ENCODE assay signal across 6 cellular contexts in genomic region chr1:246850640-246851039, GRCh38.
DNase-seq lines count a peak whose midpoint lies in the region; ATAC-seq, FAIRE-seq and TF ChIP-seq lines count a peak whose summit lies in the region.
"Not testable (repeated sequence)": the region's sequence is repeated elsewhere in the genome, so short reads cannot be mapped to it uniquely, and the experiment has no call there.

No MANE protein-coding gene starts in this region.

- ATAC-seq in K562: not testable (repeated sequence)
- peak; percentile 62 to 94 (median 86) for ATAC-seq in heart right ventricle
- ATAC-seq in left lobe of liver: peak; percentile 37
- ATAC-seq in gastrocnemius medialis: peak; percentile 64 to 76

- H3K27ac ChIP-seq in K562 (ENCODE audit: extremely low read depth, low read depth, low read length): not testable (repeated sequence)
- H3K27ac ChIP-seq in endothelial cell of umbilical vein (ENCODE audit: insufficient read depth, low read depth, low read length): peak overlapping the region; percentile 89
- H3K27ac ChIP-seq in heart right ventricle: peak overlapping the region in 8 of 10 donors; percentile 32 to 74 (median 66)
- H3K27ac ChIP-seq in gastrocnemius medialis: peak overlapping the region in 3 of 4 donors; percentile 58 to 66 (median 58)

- CTCF ChIA-PET in K562 (lab: Yijun Ruan, JAX; ENCODE audit: low intra/inter-chr PET ratio) (interaction anchor here (0.6 kb wide), 1 partner anchor 50 kb away, joined by 3 read pairs; no protein-coding TSS in a partner anchor), endothelial cell of umbilical vein (lab: Charles Lee) (interaction anchor here (1.3 kb wide), 1 partner anchor 33 kb away, joined by 3 read pairs; no protein-coding TSS in a partner anchor)

- POLR2A ChIA-PET in K562 (lab: Yijun Ruan, JAX); endothelial cell of umbilical vein (lab: Charles Lee): not testable (repeated sequence)

- FAIRE-seq in GM19239 (lab: Jason Lieb, UNC) (peak; percentile 64), K562 (lab: Jason Lieb, UNC) (peak; percentile 67), endothelial cell of umbilical vein (lab: Jason Lieb, UNC) (peak; percentile 82)

- intact Hi-C loops in K562 (cut with micrococcal nuclease); endothelial cell of umbilical vein (cut with micrococcal nuclease); heart right ventricle (cut with DNase I); gastrocnemius medialis (cut with DNase I; ENCODE audit: low total_unique reads): not testable (repeated sequence)

- dilution Hi-C loops in endothelial cell of umbilical vein (cut with MboI; ENCODE audit: extremely low pct_ligation_motif_present, low sequenced_read_pairs): not testable (repeated sequence)

- not testable (repeated sequence) for H3K4me1 ChIP-seq in K562 (replicated peaks in 1 of 2; ENCODE audit: control insufficient read depth in 2 of 2, insufficient read depth in 2 of 2, low read length in 2 of 2); gastrocnemius medialis
- H3K4me1 ChIP-seq in endothelial cell of umbilical vein (ENCODE audit: control insufficient read depth, extremely low read depth, insufficient read depth, low read length) (peaks cover 14% of the 10 kb centered on the region), heart right ventricle (peaks cover 0 to 14% (median 0%) of the 10 kb centered on the region in 9 donors)

- H3K27me3 ChIP-seq in K562 (ENCODE audit: control insufficient read depth in 2 of 2, insufficient read depth in 2 of 2, low read length in 2 of 2); endothelial cell of umbilical vein (ENCODE audit: control insufficient read depth in 2 of 2, insufficient read depth in 2 of 2, low read length in 2 of 2); heart right ventricle; gastrocnemius medialis: not testable (repeated sequence)

- not testable (repeated sequence) for TF ChIP-seq CTCF in K562 (IDR thresholded peaks at IDR 0.05 in 2 of 3, conservative IDR thresholded peaks at IDR 0.05 in 1 of 3; ENCODE audit: insufficient read depth in 2 of 3, low read depth in 1 of 3, low read length in 3 of 3); endothelial cell of umbilical vein (IDR thresholded peaks at IDR 0.05; ENCODE audit: extremely low read depth in 1 of 2, insufficient read depth in 1 of 2, low read depth in 1 of 2, low read length in 2 of 2); heart right ventricle (IDR thresholded peaks at IDR 0.05); gastrocnemius medialis (IDR thresholded peaks at IDR 0.05 in 4 of 5, conservative IDR thresholded peaks at IDR 0.05 in 1 of 5)

- in situ Hi-C loops in K562 (cut with MboI); gastrocnemius medialis (cut with MboI; ENCODE audit: low sequenced_read_pairs in 4 of 4): not testable (repeated sequence)

- TF ChIP-seq POLR2A in K562 (conservative IDR thresholded peaks at IDR 0.05); endothelial cell of umbilical vein (IDR thresholded peaks at IDR 0.05; ENCODE audit: low read depth, low read length); gastrocnemius medialis (IDR thresholded peaks at IDR 0.05): not testable (repeated sequence)

- not testable (repeated sequence) for H3K9ac ChIP-seq in K562 (ENCODE audit: insufficient read depth in 1 of 2, low read depth in 2 of 2, low read length in 2 of 2); endothelial cell of umbilical vein (replicated peaks; ENCODE audit: extremely low read depth, insufficient read depth, low read length)

- not testable (repeated sequence) for H3K4me3 ChIP-seq in K562; endothelial cell of umbilical vein (replicated peaks in 1 of 3; ENCODE audit: insufficient read depth in 1 of 3, low read depth in 1 of 3, low read length in 3 of 3); heart right ventricle; gastrocnemius medialis

- not testable (repeated sequence) for H3K9me1 ChIP-seq in K562 (ENCODE audit: control insufficient read depth, insufficient read depth, low read length); endothelial cell of umbilical vein (replicated peaks; ENCODE audit: control insufficient read depth, extremely low read depth, insufficient read depth, low read length)

- H3K36me3 ChIP-seq in K562 (ENCODE audit: control insufficient read depth, insufficient read depth, low read length) (peaks cover 92% of the 10 kb centered on the region), endothelial cell of umbilical vein (ENCODE audit: control insufficient read depth in 2 of 2, extremely low read depth in 1 of 2, insufficient read depth in 2 of 2, low read length in 2 of 2) (peaks cover 2 to 20% of the 10 kb centered on the region in 2 experiments), heart right ventricle (peaks cover 0 to 100% (median 51%) of the 10 kb centered on the region in 9 donors), gastrocnemius medialis (peaks cover 2 to 83% of the 10 kb centered on the region in 2 donors)

- not testable (repeated sequence) for TF ChIP-seq RAD21 in K562 (CRISPR knock-in tag; conservative IDR thresholded peaks at IDR 0.05 in 1 of 2, IDR thresholded peaks at IDR 0.05 in 1 of 2)

- WGBS in K562 (ENCODE audit: insufficient coverage, low coverage, missing lambda C conversion rate): no CpG with 5 or more reads among the region's 5 CpGs
- 47 to 92% methylated on average over 2 to 3 of the region's 5 CpGs for WGBS in heart right ventricle, 2 donors

- not testable (repeated sequence) for H3K9me3 ChIP-seq in K562 (replicated peaks; ENCODE audit: control insufficient read depth, insufficient read depth, low read depth, low read length); endothelial cell of umbilical vein (replicated peaks; ENCODE audit: control insufficient read depth, insufficient read depth, low read length); heart right ventricle; gastrocnemius medialis

- not testable (repeated sequence) for H3K4me2 ChIP-seq in K562 (ENCODE audit: insufficient read depth, low read length)
- H3K4me2 ChIP-seq in endothelial cell of umbilical vein (ENCODE audit: insufficient read depth, low read length): peak overlapping the region; percentile 52

- not testable (repeated sequence) for H3K79me2 ChIP-seq in K562 (ENCODE audit: control insufficient read depth, insufficient read depth, low read length); endothelial cell of umbilical vein (ENCODE audit: control insufficient read depth, insufficient read depth, low read length)

- TF ChIP-seq EP300 in K562 (IDR thresholded peaks at IDR 0.05; ENCODE audit: low read length): not testable (repeated sequence)

- BruUV-seq in K562 (replicated peaks; lab: Mats Ljungman, UMichigan); endothelial cell of umbilical vein (replicated peaks; lab: Mats Ljungman, UMichigan): not testable (repeated sequence)

- not testable (repeated sequence) for H4K20me1 ChIP-seq in K562 (replicated peaks; ENCODE audit: control insufficient read depth, insufficient read depth, low read length); endothelial cell of umbilical vein (replicated peaks; ENCODE audit: control insufficient read depth, extremely low read depth, insufficient read depth, low read length)

- not testable (repeated sequence) for H2AFZ ChIP-seq in K562 (ENCODE audit: low read depth, low read length); endothelial cell of umbilical vein (ENCODE audit: low read depth, low read length)

- not testable (repeated sequence) for DNase-seq in GM19239 (ENCODE audit: insufficient read length, low spot score); K562 (ENCODE audit: extremely low read depth in 1 of 4, low spot score in 3 of 4); heart right ventricle; left lobe of liver (ENCODE audit: low spot score); gastrocnemius medialis
- DNase-seq in endothelial cell of umbilical vein (ENCODE audit: low read depth, low spot score): peak; percentile 63
